ENCODE assay signal across 2 cellular contexts in the genomic region with DNA sequence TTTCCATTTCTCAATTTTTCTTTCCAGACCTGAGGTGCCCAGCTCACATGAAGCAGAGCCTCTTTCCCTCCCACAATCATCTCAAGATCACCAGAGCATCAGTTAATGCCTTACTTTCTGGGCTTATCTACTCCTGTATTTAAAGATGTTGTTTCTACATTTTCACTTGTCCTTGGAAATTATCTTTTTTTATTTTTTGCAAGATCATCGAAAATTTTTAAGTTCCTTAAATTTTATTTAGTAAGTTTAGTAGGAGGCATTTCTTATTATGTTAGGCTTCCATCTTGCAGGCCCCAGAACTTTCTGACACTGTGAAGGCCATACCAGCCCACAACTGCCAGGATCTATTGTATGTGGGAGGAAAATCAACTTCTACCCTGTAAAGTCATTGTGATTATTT.
TF ChIP-seq lines count a peak whose summit lies in the region.

No MANE protein-coding gene starts in this region.

TF ChIP-seq in HepG2, 621 proteins besides CTCF, POLR2A, EP300 and RAD21:
- TF ChIP-seq, protein P1, sequence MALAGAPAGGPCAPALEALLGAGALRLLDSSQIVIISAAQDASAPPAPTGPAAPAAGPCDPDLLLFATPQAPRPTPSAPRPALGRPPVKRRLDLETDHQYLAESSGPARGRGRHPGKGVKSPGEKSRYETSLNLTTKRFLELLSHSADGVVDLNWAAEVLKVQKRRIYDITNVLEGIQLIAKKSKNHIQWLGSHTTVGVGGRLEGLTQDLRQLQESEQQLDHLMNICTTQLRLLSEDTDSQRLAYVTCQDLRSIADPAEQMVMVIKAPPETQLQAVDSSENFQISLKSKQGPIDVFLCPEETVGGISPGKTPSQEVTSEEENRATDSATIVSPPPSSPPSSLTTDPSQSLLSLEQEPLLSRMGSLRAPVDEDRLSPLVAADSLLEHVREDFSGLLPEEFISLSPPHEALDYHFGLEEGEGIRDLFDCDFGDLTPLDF (CRISPR knock-in tag; IDR thresholded peaks at IDR 0.05) = no peak
- TF ChIP-seq MAFK (conservative IDR thresholded peaks at IDR 0.05 in 1 of 2, IDR thresholded peaks at IDR 0.05 in 1 of 2; ENCODE audit: low read length in 2 of 2) (peak; percentile 88 to 93), MAFF (IDR thresholded peaks at IDR 0.05; ENCODE audit: low read depth, low read length) (peak; percentile 90), ZNF777 (CRISPR knock-in tag; IDR thresholded peaks at IDR 0.05) (no peak)

TF ChIP-seq in K562, 482 proteins besides CTCF, POLR2A, EP300 and RAD21:
- no peak for TF ChIP-seq TARDBP (IDR thresholded peaks at IDR 0.05)
- TF ChIP-seq ZNF316 (IDR thresholded peaks at IDR 0.05) = peak; percentile 83
- TF ChIP-seq IFI16 (CRISPR knock-in tag; IDR thresholded peaks at IDR 0.05) = no peak
- TF ChIP-seq ZNF431 (CRISPR knock-in tag; IDR thresholded peaks at IDR 0.05) = no peak
- TF ChIP-seq MAFG (tag; conservative IDR thresholded peaks at IDR 0.05) = peak; percentile 57
- peak; percentile 41; the same call in 1 of the 2 replicates for TF ChIP-seq MAFF (IDR thresholded peaks at IDR 0.05; ENCODE audit: low read length)
- no peak for TF ChIP-seq POLR2AphosphoS5 (IDR thresholded peaks at IDR 0.05; ENCODE audit: control insufficient read depth, insufficient read depth, low read depth, low read length)
- TF ChIP-seq, protein P2, sequence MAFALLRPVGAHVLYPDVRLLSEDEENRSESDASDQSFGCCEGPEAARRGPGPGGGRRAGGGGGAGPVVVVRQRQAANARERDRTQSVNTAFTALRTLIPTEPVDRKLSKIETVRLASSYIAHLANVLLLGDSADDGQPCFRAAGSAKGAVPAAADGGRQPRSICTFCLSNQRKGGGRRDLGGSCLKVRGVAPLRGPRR (CRISPR knock-in tag; IDR thresholded peaks at IDR 0.05) = no peak
- no peak for TF ChIP-seq SREBF2 (CRISPR knock-in tag; IDR thresholded peaks at IDR 0.05)
- TF ChIP-seq THRAP3 (IDR thresholded peaks at IDR 0.05; ENCODE audit: borderline replicate concordance) = no peak
- no peak for TF ChIP-seq CEBPG (CRISPR knock-in tag; IDR thresholded peaks at IDR 0.05)
- TF ChIP-seq CEBPG (tag; conservative IDR thresholded peaks at IDR 0.05 in 1 of 2, IDR thresholded peaks at IDR 0.05 in 1 of 2) = no peak
- peak; percentile 62; the same call in 1 of the 2 replicates for TF ChIP-seq C11orf30 (IDR thresholded peaks at IDR 0.05; ENCODE audit: low read depth)
- TF ChIP-seq CSDE1 (IDR thresholded peaks at IDR 0.05) = no peak
- no peak for TF ChIP-seq BCL6 (CRISPR knock-in tag; IDR thresholded peaks at IDR 0.05)
- peak; percentile 43; the same call in 1 of the 2 replicates for TF ChIP-seq MAFK (IDR thresholded peaks at IDR 0.05; ENCODE audit: low read length)
- TF ChIP-seq, protein P3, sequence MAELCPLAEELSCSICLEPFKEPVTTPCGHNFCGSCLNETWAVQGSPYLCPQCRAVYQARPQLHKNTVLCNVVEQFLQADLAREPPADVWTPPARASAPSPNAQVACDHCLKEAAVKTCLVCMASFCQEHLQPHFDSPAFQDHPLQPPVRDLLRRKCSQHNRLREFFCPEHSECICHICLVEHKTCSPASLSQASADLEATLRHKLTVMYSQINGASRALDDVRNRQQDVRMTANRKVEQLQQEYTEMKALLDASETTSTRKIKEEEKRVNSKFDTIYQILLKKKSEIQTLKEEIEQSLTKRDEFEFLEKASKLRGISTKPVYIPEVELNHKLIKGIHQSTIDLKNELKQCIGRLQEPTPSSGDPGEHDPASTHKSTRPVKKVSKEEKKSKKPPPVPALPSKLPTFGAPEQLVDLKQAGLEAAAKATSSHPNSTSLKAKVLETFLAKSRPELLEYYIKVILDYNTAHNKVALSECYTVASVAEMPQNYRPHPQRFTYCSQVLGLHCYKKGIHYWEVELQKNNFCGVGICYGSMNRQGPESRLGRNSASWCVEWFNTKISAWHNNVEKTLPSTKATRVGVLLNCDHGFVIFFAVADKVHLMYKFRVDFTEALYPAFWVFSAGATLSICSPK (IDR thresholded peaks at IDR 0.05; ENCODE audit: borderline replicate concordance) = no peak
